In the genomic region with DNA sequence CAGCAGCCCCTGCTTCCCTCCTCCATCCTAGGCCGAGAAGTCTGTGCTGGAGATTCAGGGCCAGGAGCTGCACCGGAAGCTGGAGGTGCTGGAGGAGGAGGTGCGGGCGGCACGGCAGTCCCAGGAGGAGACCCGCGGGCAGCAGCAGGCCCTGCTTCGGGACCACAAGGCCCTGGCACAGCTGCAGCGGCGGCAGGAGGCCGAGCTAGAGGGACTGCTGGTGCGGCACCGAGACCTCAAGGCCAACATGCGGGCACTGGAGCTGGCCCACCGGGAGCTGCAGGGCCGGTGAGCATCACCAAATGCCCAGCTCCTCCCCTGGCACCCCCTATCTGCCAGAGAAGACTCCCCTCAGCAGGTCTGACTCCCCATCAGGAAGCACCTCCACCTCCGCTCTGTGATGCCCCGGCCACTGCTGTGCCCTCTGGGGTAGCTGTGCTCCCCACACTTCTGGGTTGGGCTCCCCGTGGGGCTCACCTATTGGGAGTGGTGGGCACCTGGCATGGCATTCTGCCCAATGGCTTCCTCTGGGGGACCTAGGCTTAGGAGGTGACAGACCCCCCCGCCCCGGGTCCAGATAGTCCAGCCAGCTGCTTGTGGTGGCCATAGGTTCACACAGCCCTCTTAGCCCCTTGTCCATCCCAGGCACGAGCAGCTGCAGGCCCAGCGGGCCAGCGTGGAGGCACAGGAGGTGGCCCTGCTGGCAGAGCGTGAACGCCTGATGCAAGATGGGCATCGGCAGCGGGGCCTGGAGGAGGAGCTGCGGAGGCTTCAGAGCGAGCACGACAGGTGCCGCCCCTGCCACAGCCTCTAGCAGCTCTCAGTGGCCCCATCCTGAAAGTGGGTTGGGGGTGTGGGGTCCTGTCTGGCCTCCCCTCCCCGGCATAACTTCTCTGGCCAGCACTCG, we compare ENCODE assay signal across 1 cellular context.
A peak's percentile ranks its signal among the peaks of the same experiment; 100 is the strongest.
TF ChIP-seq lines count a peak whose summit lies in the region.

No MANE protein-coding gene starts in this region.

TF ChIP-seq in HepG2, 621 proteins besides CTCF, POLR2A, EP300 and RAD21:
- TF ChIP-seq HNRNPL (IDR thresholded peaks at IDR 0.05; ENCODE audit: low read depth, low read length) (0 out of 2 replicates have a peak, but pooled peaks have one; percentile 22), ZFP90 (CRISPR knock-in tag; IDR thresholded peaks at IDR 0.05; ENCODE audit: borderline replicate concordance) (no peak)
